In genomic region chrX:52217494-52218160, GRCh38 we compare ENCODE assay signal across 1 cellular context.
TF ChIP-seq lines count a peak whose summit lies in the region.

No MANE protein-coding gene starts in this region.

TF ChIP-seq in H1, 55 proteins besides CTCF, POLR2A, EP300 and RAD21 (continued from another document):
- TF ChIP-seq KDM5A (IDR thresholded peaks at IDR 0.05; ENCODE audit: low read length) (no peak), MAFK (IDR thresholded peaks at IDR 0.05; ENCODE audit: low read depth, low read length) (no peak), GTF2F1 (IDR thresholded peaks at IDR 0.05; ENCODE audit: borderline replicate concordance, low read depth, low read length) (no peak), JUND (IDR thresholded peaks at IDR 0.05; ENCODE audit: low read length) (no peak), EZH2 (IDR thresholded peaks at IDR 0.05; ENCODE audit: low read depth, low read length, severe bottlenecking) (no peak), BRCA1 (IDR thresholded peaks at IDR 0.05; ENCODE audit: low read depth, low read length) (no peak), CEBPB (IDR thresholded peaks at IDR 0.05; ENCODE audit: low read depth, low read length) (no peak), BACH1 (IDR thresholded peaks at IDR 0.05; ENCODE audit: low read length) (no peak), RNF2 (IDR thresholded peaks at IDR 0.05; ENCODE audit: borderline replicate concordance, low read depth, low read length, missing control alignments, poor library complexity, severe bottlenecking) (no peak), YY1 (IDR thresholded peaks at IDR 0.05; ENCODE audit: low read depth, low read length) (no peak), HDAC2 (IDR thresholded peaks at IDR 0.05; ENCODE audit: borderline replicate concordance in 1 of 2, low read depth in 2 of 2, low read length in 2 of 2) (no peak), CBX8 (IDR thresholded peaks at IDR 0.05; ENCODE audit: borderline replicate concordance, low read depth, low read length) (no peak), KDM1A (IDR thresholded peaks at IDR 0.05; ENCODE audit: borderline replicate concordance, low read length) (no peak)
- TF ChIP-seq, protein P1, sequence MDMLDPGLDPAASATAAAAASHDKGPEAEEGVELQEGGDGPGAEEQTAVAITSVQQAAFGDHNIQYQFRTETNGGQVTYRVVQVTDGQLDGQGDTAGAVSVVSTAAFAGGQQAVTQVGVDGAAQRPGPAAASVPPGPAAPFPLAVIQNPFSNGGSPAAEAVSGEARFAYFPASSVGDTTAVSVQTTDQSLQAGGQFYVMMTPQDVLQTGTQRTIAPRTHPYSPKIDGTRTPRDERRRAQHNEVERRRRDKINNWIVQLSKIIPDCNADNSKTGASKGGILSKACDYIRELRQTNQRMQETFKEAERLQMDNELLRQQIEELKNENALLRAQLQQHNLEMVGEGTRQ (IDR thresholded peaks at IDR 0.05; ENCODE audit: low read length): no peak
